ENCODE assay signal across 8 cellular contexts in the genomic region with DNA sequence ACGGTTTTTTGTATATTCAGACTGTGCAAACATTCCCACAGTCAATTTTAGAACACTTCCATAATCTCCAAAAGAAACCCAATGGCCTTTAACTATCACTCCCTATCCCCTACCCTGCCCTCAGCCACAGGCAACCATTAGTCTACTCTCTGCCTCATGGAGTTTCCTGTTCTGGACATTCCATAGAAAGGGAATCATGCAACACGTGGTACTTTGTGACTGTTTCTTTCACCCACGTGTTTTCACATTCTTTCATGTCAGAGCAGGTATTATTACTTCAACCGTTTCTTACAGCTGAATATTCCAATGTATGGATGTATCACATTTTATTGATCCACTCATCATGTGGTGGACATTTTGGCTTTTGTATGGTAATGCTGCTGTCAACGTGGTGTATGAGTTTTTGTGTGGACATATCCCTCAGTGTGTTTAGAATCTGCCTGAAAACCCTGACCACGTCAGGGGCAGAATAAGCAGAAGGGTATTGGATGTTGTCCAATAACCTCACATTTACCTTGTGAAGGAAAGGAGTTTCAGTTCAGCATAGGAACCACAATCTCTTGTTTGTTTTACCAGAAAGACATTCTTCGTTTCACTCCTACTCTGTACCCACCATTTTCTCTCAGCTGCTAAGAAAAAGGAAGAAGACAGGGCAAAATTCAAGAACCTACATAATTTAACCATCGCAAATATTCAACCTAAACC.
A peak's percentile ranks its signal among the peaks of the same experiment; 100 is the strongest.
DNase-seq lines count a peak whose midpoint lies in the region; ATAC-seq and TF ChIP-seq lines count a peak whose summit lies in the region.
"Had no signal": no experiment of that assay in that cellular context is flagged by ENCODE, and none has a peak within 500 bp of the region (broad histone marks: within the 10 kb centered on the region; RNA-seq: fewer than 3 reads in every experiment).

No MANE protein-coding gene starts in this region.

- 57% methylated on average over 8 of the region's 8 CpGs for WGBS in SK-N-SH (ENCODE audit: low lambda C conversion rate)

- H3K27ac ChIP-seq in SK-N-SH (ENCODE audit: low read depth in 2 of 2, low read length in 1 of 2): no peak overlapping the region
- H3K27ac ChIP-seq: skin epidermis had no signal

- TF ChIP-seq CTCF in SK-N-SH (IDR thresholded peaks at IDR 0.05): no peak

- no peaks in the 10 kb centered on the region for H3K36me3 Mint-ChIP-seq in naive thymus-derived CD8-positive, alpha-beta T cell

- no peaks in the 10 kb centered on the region for H3K36me3 ChIP-seq in SK-N-SH (replicated peaks in 1 of 2; ENCODE audit: control insufficient read depth in 1 of 2, insufficient read depth in 2 of 2, low read length in 1 of 2)

- no peak overlapping the region for H3K9ac ChIP-seq in SK-N-SH

- TF ChIP-seq RAD21 in SK-N-SH (IDR thresholded peaks at IDR 0.05; ENCODE audit: low read length): no peak

- peaks cover 29 to 51% (median 39%) of the 10 kb centered on the region in 4 donors for H3K4me1 Mint-ChIP-seq in naive thymus-derived CD8-positive, alpha-beta T cell

- no peak overlapping the region for H3K4me3 ChIP-seq in SK-N-SH (ENCODE audit: low read depth in 2 of 2, low read length in 1 of 2)
- H3K4me3 ChIP-seq: skin epidermis had no signal

- H3K79me2 ChIP-seq in SK-N-SH (ENCODE audit: insufficient read depth): no peaks in the 10 kb centered on the region

- no peak overlapping the region for H2AFZ ChIP-seq in SK-N-SH (ENCODE audit: low read depth)

- peak; percentile 58 for ATAC-seq in GM18520 (IDR thresholded peaks at IDR 0.05; ENCODE audit: unreplicated experiment)
- peak; percentile 94 for ATAC-seq in GM21717 (IDR thresholded peaks at IDR 0.05; ENCODE audit: unreplicated experiment)
- ATAC-seq in naive thymus-derived CD8-positive, alpha-beta T cell: peak; percentile 16 to 37

- H3K9me3 ChIP-seq in SK-N-SH: no peaks in the 10 kb centered on the region

- no peak for TF ChIP-seq EP300 in SK-N-SH (IDR thresholded peaks at IDR 0.05; ENCODE audit: borderline replicate concordance in 1 of 2, low read depth in 1 of 2, low read length in 1 of 2)

- no peaks in the 10 kb centered on the region for H4K20me1 ChIP-seq in SK-N-SH (ENCODE audit: insufficient read depth)

- DNase-seq in LHCN-M2 (ENCODE audit: low read depth) (peak; percentile 21), SK-N-SH (no peak), islet precursor cell (no peak), ACHN (no peak)
- no peak for DNase-seq in naive thymus-derived CD8-positive, alpha-beta T cell

- H3F3A ChIP-seq in SK-N-SH (replicated peaks; ENCODE audit: insufficient read depth): no peaks in the 10 kb centered on the region

- H3K27me3 Mint-ChIP-seq in naive thymus-derived CD8-positive, alpha-beta T cell: no peaks in the 10 kb centered on the region

- POLR2A ChIA-PET in naive thymus-derived CD8-positive, alpha-beta T cell (lab: Charles Lee): interaction anchor here (0.9 to 2.3 kb wide), 2 partner anchors 38 to 45 kb away, joined by 3 to 6 read pairs; no protein-coding TSS in a partner anchor
- POLR2A ChIA-PET in SK-N-SH (lab: Yijun Ruan, JAX): no interaction called here

- no peaks in the 10 kb centered on the region for H3K9me3 Mint-ChIP-seq in naive thymus-derived CD8-positive, alpha-beta T cell

- in situ Hi-C loops in ACHN (cut with HindIII; ENCODE audit: low pct_ligation_motif_present, low pct_unique_long_range_greater_than_20kb, low sequenced_read_pairs): no loop called here

- H3K9me2 ChIP-seq in SK-N-SH: no peaks in the 10 kb centered on the region

- peak overlapping the region in 6 of 10 donors; percentile 8 to 80 (median 40) for H3K4me3 Mint-ChIP-seq in naive thymus-derived CD8-positive, alpha-beta T cell

- H3K4me1 ChIP-seq in SK-N-SH (ENCODE audit: control insufficient read depth in 1 of 2, insufficient read depth in 2 of 2, low read depth in 1 of 2, low read length in 1 of 2): peaks cover 0 to 9% of the 10 kb centered on the region in 2 experiments; a peak in 2 of 4 replicates

- H3K27ac Mint-ChIP-seq in naive thymus-derived CD8-positive, alpha-beta T cell: peak overlapping the region in 8 of 10 donors; percentile 43 to 91 (median 72)

- CTCF ChIA-PET in SK-N-SH (lab: Yijun Ruan, JAX): no interaction called here

- no peaks in the 10 kb centered on the region for H3K27me3 ChIP-seq in SK-N-SH (ENCODE audit: insufficient read depth)

- H3K4me2 ChIP-seq in SK-N-SH: no peak overlapping the region

TF ChIP-seq in SK-N-SH, 30 proteins besides CTCF, POLR2A, EP300 and RAD21:
- TF ChIP-seq USF1 (IDR thresholded peaks at IDR 0.05; ENCODE audit: borderline replicate concordance, low read depth): no peak
- no peak for TF ChIP-seq TCF12 (IDR thresholded peaks at IDR 0.05)
- no peak for TF ChIP-seq RFX5 (IDR thresholded peaks at IDR 0.05; ENCODE audit: low read length)
- no peak for TF ChIP-seq REST (IDR thresholded peaks at IDR 0.05; ENCODE audit: low read depth, low read length)
- TF ChIP-seq GATA2 (CRISPR knock-in tag; IDR thresholded peaks at IDR 0.05): no peak
- no peak for TF ChIP-seq FOXM1 (IDR thresholded peaks at IDR 0.05; ENCODE audit: low read depth)
- no peak for TF ChIP-seq GABPA (IDR thresholded peaks at IDR 0.05; ENCODE audit: low read depth)
- TF ChIP-seq NFIC (IDR thresholded peaks at IDR 0.05; ENCODE audit: borderline replicate concordance): no peak
- no peak for TF ChIP-seq ELF1 (IDR thresholded peaks at IDR 0.05)

Comparison
In these comparisons a context has a peak if more than half of its experiments do, and no peak if none do; other contexts are left out.
1. ATAC-seq: peak in every context shown above with its lines; median percentile 94 in GM21717; 58 in GM18520; 26 in naive thymus-derived CD8-positive, alpha-beta T cell.